In the genomic region with DNA sequence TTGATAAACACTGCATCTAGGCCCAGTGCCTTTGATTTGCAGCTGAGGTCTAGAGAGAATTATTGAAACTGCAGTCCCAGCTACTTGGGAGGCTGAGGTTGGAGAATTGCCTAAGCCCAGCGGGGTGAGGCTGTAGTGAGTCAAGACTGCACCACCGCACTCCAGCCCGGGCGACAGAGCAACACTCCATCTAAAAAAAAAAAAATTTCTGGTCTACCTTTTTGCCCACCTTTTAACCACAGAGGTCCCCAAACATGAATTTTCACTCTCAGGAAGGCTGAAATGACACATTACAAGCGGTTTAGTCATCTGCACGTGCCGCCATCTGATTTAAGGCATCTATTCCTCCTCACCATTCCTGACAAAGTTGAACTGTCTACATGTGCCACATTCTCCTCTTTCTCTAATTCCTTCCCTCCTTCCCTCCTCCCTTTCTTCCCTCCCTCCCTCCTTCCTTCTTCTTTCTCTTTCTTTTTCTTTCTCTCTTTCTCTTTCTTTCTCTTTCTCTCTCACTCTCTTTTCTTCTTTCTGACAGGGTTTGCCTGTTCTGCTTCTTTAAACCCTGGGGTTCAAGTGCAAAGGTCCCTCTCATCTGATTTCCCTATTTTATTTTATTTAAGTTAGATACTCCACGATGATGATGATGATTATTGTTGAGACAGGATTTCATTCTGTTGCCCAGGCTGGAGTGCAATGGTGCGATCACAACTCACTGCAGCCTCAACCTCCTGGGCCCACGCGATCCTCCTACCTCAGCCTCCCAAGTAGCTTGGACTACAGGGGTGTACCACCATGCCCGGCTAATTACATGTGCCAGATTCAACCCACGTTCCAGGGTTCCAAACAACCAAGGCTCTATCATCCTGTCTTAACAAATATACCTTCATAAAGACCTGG, we compare ENCODE assay signal across 12 cellular contexts. TPM values are rescaled to one million over a fixed set of nuclear protein-coding genes. Genes with fewer than 3 reads are reported as not detected.
DNase-seq lines count a peak whose midpoint lies in the region; ATAC-seq lines count a peak whose summit lies in the region.
"Had no signal": no experiment of that assay in that cellular context is flagged by ENCODE, and none has a peak within 500 bp of the region (broad histone marks: within the 10 kb centered on the region; RNA-seq: fewer than 3 reads in every experiment).

No MANE protein-coding gene starts in this region.

- CTCF ChIA-PET in activated CD4-positive, alpha-beta memory T cell treated with anti-CD3 and anti-CD28 coated beads for 36 hours (lab: Charles Lee), result interaction anchor here (0.5 kb wide), 1 partner anchor 558 kb away, joined by 3 read pairs; no protein-coding TSS in a partner anchor
- CTCF ChIA-PET in activated CD4-positive, alpha-beta memory T cell treated with anti-CD3 and anti-CD28 coated beads, Interleukin-2, amount 10 ng/mL, durations not matched to agents 7 days and 5 days (lab: Charles Lee), result interaction anchor here (0.7 kb wide), 1 partner anchor 832 kb away, joined by 3 read pairs; no protein-coding TSS in a partner anchor

- H3K4me3 Mint-ChIP-seq in activated CD4-positive, alpha-beta memory T cell treated with anti-CD3 and anti-CD28 coated beads for 36 hours, result no peak overlapping the region
- H3K4me3 Mint-ChIP-seq in activated CD4-positive, alpha-beta memory T cell treated with anti-CD3 and anti-CD28 coated beads, Interleukin-2, amount 10 ng/mL, durations not matched to agents 7 days and 5 days, result no peak overlapping the region
- H3K4me3 Mint-ChIP-seq in stimulated activated memory B cell treated with anti-CD40 and anti-IgM and Interleukin-4, amounts not matched to agents 10 μg/mL and 1 μg/mL and 100 μg/mL, for 72 hours, result no peak overlapping the region

- intact Hi-C loops in activated CD4-positive, alpha-beta memory T cell treated with anti-CD3 and anti-CD28 coated beads for 36 hours (cut with micrococcal nuclease), result loop anchor here (1.0 to 5.0 kb wide), 3 partner anchors 474 to 1076 kb away; no protein-coding TSS in a partner anchor

- H3K36me3 Mint-ChIP-seq in activated CD4-positive, alpha-beta memory T cell treated with anti-CD3 and anti-CD28 coated beads for 36 hours, result peaks cover 8% of the 10 kb centered on the region
- peaks cover 15% of the 10 kb centered on the region for H3K36me3 Mint-ChIP-seq in activated CD4-positive, alpha-beta memory T cell treated with anti-CD3 and anti-CD28 coated beads, Interleukin-2, amount 10 ng/mL, durations not matched to agents 7 days and 5 days (ENCODE audit: low read depth)
- no peaks in the 10 kb centered on the region for H3K36me3 Mint-ChIP-seq in stimulated activated memory B cell treated with anti-CD40 and anti-IgM and Interleukin-4, amounts not matched to agents 10 μg/mL and 1 μg/mL and 100 μg/mL, for 72 hours

- no peak for ATAC-seq in stimulated activated memory B cell treated with anti-CD40 and anti-IgM and Interleukin-4, amounts not matched to agents 10 μg/mL and 1 μg/mL and 100 μg/mL, for 72 hours
- ATAC-seq in HG03045 (IDR thresholded peaks at IDR 0.05; ENCODE audit: unreplicated experiment), result no peak
- ATAC-seq in GM19397 (IDR thresholded peaks at IDR 0.05; ENCODE audit: unreplicated experiment), result no peak

- no peaks in the 10 kb centered on the region for H3K9me3 Mint-ChIP-seq in activated CD4-positive, alpha-beta memory T cell treated with anti-CD3 and anti-CD28 coated beads for 36 hours
- H3K9me3 Mint-ChIP-seq in activated CD4-positive, alpha-beta memory T cell treated with anti-CD3 and anti-CD28 coated beads, Interleukin-2, amount 10 ng/mL, durations not matched to agents 7 days and 5 days, result no peaks in the 10 kb centered on the region
- H3K9me3 Mint-ChIP-seq in stimulated activated memory B cell treated with anti-CD40 and anti-IgM and Interleukin-4, amounts not matched to agents 10 μg/mL and 1 μg/mL and 100 μg/mL, for 72 hours, result no peaks in the 10 kb centered on the region

- no peaks in the 10 kb centered on the region for H3K27me3 Mint-ChIP-seq in activated CD4-positive, alpha-beta memory T cell treated with anti-CD3 and anti-CD28 coated beads for 36 hours
- peaks cover 5% of the 10 kb centered on the region for H3K27me3 Mint-ChIP-seq in activated CD4-positive, alpha-beta memory T cell treated with anti-CD3 and anti-CD28 coated beads, Interleukin-2, amount 10 ng/mL, durations not matched to agents 7 days and 5 days
- H3K27me3 Mint-ChIP-seq in stimulated activated memory B cell treated with anti-CD40 and anti-IgM and Interleukin-4, amounts not matched to agents 10 μg/mL and 1 μg/mL and 100 μg/mL, for 72 hours, result no peaks in the 10 kb centered on the region

- H3K4me1 Mint-ChIP-seq in activated CD4-positive, alpha-beta memory T cell treated with anti-CD3 and anti-CD28 coated beads for 36 hours (ENCODE audit: low read depth), result peaks cover 37% of the 10 kb centered on the region
- peaks cover 46% of the 10 kb centered on the region for H3K4me1 Mint-ChIP-seq in activated CD4-positive, alpha-beta memory T cell treated with anti-CD3 and anti-CD28 coated beads, Interleukin-2, amount 10 ng/mL, durations not matched to agents 7 days and 5 days
- peaks cover 41% of the 10 kb centered on the region for H3K4me1 Mint-ChIP-seq in stimulated activated memory B cell treated with anti-CD40 and anti-IgM and Interleukin-4, amounts not matched to agents 10 μg/mL and 1 μg/mL and 100 μg/mL, for 72 hours

- H3K27ac Mint-ChIP-seq in activated CD4-positive, alpha-beta memory T cell treated with anti-CD3 and anti-CD28 coated beads for 36 hours, result peak overlapping the region; percentile 1
- no peak overlapping the region for H3K27ac Mint-ChIP-seq in activated CD4-positive, alpha-beta memory T cell treated with anti-CD3 and anti-CD28 coated beads, Interleukin-2, amount 10 ng/mL, durations not matched to agents 7 days and 5 days
- peak overlapping the region; percentile 7 for H3K27ac Mint-ChIP-seq in stimulated activated memory B cell treated with anti-CD40 and anti-IgM and Interleukin-4, amounts not matched to agents 10 μg/mL and 1 μg/mL and 100 μg/mL, for 72 hours

- DNase-seq in activated CD4-positive, alpha-beta memory T cell treated with anti-CD3 and anti-CD28 coated beads for 36 hours, result peak; percentile 74
- no peak for DNase-seq in activated CD4-positive, alpha-beta memory T cell treated with anti-CD3 and anti-CD28 coated beads, Interleukin-2, amount 10 ng/mL, durations not matched to agents 7 days and 5 days
- DNase-seq in activated CD8-positive, alpha-beta memory T cell treated with anti-CD3 and anti-CD28 coated beads for 48 hours (ENCODE audit: low read depth in 2 of 3, low spot score in 2 of 3), result peak in 2 of 3 experiments; percentile 23 to 41
- DNase-seq in iris pigment epithelial cell (ENCODE audit: low read depth) (peak; percentile 41), T-helper 9 cell (no peak)
- DNase-seq: caudate nucleus, HCEC 1CT, midbrain, NCI-H146 had no signal

- POLR2A ChIA-PET in activated CD4-positive, alpha-beta memory T cell treated with anti-CD3 and anti-CD28 coated beads for 36 hours (lab: Charles Lee), result interaction anchor here (1.1 kb wide), 1 partner anchor 302 kb away, joined by 4 read pairs; no protein-coding TSS in a partner anchor
- POLR2A ChIA-PET in activated CD4-positive, alpha-beta memory T cell treated with anti-CD3 and anti-CD28 coated beads, Interleukin-2, amount 10 ng/mL, durations not matched to agents 7 days and 5 days (lab: Charles Lee), result interaction anchor here (0.6 kb wide), 1 partner anchor 14 kb away, joined by 3 read pairs; no protein-coding TSS in a partner anchor

RNA-seq across cellular contexts. Expression of a gene that starts 3.0 kb away (rescaled TPM):
- total RNA-seq in activated CD4-positive, alpha-beta memory T cell treated with anti-CD3 and anti-CD28 coated beads for 36 hours, result 100 to 1,000 TPM; 280 to 286 TPM
- total RNA-seq in activated CD4-positive, alpha-beta memory T cell treated with anti-CD3 and anti-CD28 coated beads, Interleukin-2, amount 10 ng/mL, durations not matched to agents 7 days and 5 days, result 100 to 1,000 TPM; 197 to 206 TPM

Comparison
In these comparisons a context has a peak if more than half of its experiments do, and no peak if none do; other contexts are left out.
1. DNase-seq: peak in activated CD4-positive, alpha-beta memory T cell treated with anti-CD3 and anti-CD28 coated beads for 36 hours (single experiment), activated CD8-positive, alpha-beta memory T cell treated with anti-CD3 and anti-CD28 coated beads for 48 hours (2 of 3) and iris pigment epithelial cell (single experiment); none in activated CD4-positive, alpha-beta memory T cell treated with anti-CD3 and anti-CD28 coated beads, Interleukin-2, amount 10 ng/mL, durations not matched to agents 7 days and 5 days (single experiment) and T-helper 9 cell (single experiment).